In the genomic region with DNA sequence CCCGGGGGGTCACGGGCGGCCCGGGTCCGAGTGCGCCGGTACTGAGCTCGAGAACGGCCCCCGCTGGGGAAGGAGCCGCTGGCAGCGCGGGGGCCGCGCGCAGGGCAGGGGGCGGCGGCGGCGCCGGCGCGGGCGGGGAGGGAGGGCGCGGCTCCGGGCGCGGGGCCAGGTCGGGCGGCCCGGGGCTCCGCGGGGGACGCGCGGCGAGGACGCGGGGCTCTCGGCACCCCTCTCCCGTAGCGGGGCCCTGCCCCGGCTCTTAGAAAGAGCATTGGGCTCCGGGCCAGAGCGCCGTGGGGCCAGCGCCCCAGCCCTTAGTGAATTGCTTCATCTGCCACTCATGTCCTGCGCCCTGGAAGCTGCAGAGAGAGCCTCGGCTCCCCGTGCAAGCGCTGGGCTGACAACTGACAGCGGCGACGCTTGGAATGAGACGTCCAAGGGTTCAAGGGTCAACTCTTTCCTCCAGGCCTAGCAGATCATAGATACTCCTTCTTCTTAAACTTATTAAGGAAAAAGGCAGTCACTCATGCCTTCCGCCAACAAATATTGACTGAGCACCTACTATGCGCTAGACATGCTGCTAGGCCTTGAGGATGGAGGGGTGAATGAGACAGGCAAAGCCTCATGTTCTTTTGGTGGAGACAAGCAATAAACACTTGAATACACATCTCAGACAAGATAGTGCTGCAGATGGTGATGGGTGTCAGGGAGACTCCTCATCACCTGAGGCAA, we compare ENCODE assay signal across 9 cellular contexts.
DNase-seq lines count a peak whose midpoint lies in the region; ATAC-seq, FAIRE-seq and TF ChIP-seq lines count a peak whose summit lies in the region.
"Had no signal": no experiment of that assay in that cellular context is flagged by ENCODE, and none has a peak within 500 bp of the region (broad histone marks: within the 10 kb centered on the region; RNA-seq: fewer than 3 reads in every experiment).

No MANE protein-coding gene starts in this region.

- peak overlapping the region; percentile 92 for H3K4ac ChIP-seq in mesendoderm (ENCODE audit: low read depth, low read length)

- H3K36me3 Mint-ChIP-seq in activated T-cell treated with anti-CD3 and anti-CD28 coated beads, Interleukin-2, amount 50 U/mL, for 24 hours (ENCODE audit: low read depth): no peaks in the 10 kb centered on the region

- H3K23ac ChIP-seq in mesendoderm (ENCODE audit: low read length): no peak overlapping the region

- no peaks in the 10 kb centered on the region for H3K79me2 ChIP-seq in mesendoderm (ENCODE audit: control insufficient read depth, insufficient read depth, low read length)

- no peaks in the 10 kb centered on the region for H3K9me3 Mint-ChIP-seq in activated T-cell treated with anti-CD3 and anti-CD28 coated beads, Interleukin-2, amount 50 U/mL, for 24 hours

- H3K4me3 ChIP-seq in mesendoderm (ENCODE audit: low read length): no peak overlapping the region
- H3K4me3 ChIP-seq in transverse colon: peak overlapping the region in 3 of 4 donors; percentile 46 to 53 (median 52)
- H3K4me3 ChIP-seq: GM12878 had no signal

- H3K4me1 ChIP-seq in mesendoderm (ENCODE audit: control insufficient read depth, low read depth, low read length): peaks cover 8% of the 10 kb centered on the region
- peaks cover 0 to 15% (median 12%) of the 10 kb centered on the region in 4 donors for H3K4me1 ChIP-seq in transverse colon

- no peak for ATAC-seq in HG03135 (IDR thresholded peaks at IDR 0.05; ENCODE audit: unreplicated experiment)
- no peak for ATAC-seq in HG02759 (IDR thresholded peaks at IDR 0.05; ENCODE audit: unreplicated experiment)

- in situ Hi-C loops in transverse colon (cut with MboI; ENCODE audit: low pct_ligation_motif_present in 1 of 4, low pct_unique_long_range_greater_than_20kb in 1 of 4, low sequenced_read_pairs in 3 of 4): loop anchor here in 1 of 4 donors (10.0 kb wide), 1 partner anchor 58 kb away; no protein-coding TSS in a partner anchor

- whole genome bisulfite sequencing in mesendoderm (ENCODE audit: extremely low coverage, insufficient coverage, low lambda C conversion rate): no CpG with 5 or more reads among the region's 58 CpGs
- WGBS in transverse colon (ENCODE audit: low coverage in 1 of 2), 2 donors: 20% methylated on average over 10 of the region's 58 CpGs; no CpG with 5 or more reads in 1 of the 2 donors

- TF ChIP-seq CTCF in transverse colon (IDR thresholded peaks at IDR 0.05): no peak

- peak overlapping the region; percentile 35 for H3K4me3 Mint-ChIP-seq in activated T-cell treated with anti-CD3 and anti-CD28 coated beads, Interleukin-2, amount 50 U/mL, for 24 hours

- H4K8ac ChIP-seq in mesendoderm (ENCODE audit: low read depth, low read length): no peak overlapping the region

- H2BK5ac ChIP-seq in mesendoderm (ENCODE audit: low read length): peak overlapping the region; percentile 36

- intact Hi-C loops in transverse colon (cut with DNase I; ENCODE audit: low total_unique reads): no loop called here

- peaks cover 3% of the 10 kb centered on the region for H3K4me1 Mint-ChIP-seq in activated T-cell treated with anti-CD3 and anti-CD28 coated beads, Interleukin-2, amount 50 U/mL, for 24 hours (ENCODE audit: low read depth)

- no peak for DNase-seq in activated T-cell treated with anti-CD3 and anti-CD28 coated beads, Interleukin-2, amount 50 U/mL, for 24 hours
- no peak for DNase-seq in activated T-cell treated with anti-CD3 and anti-CD28 coated beads, Interleukin-2, amount 50 U/mL, for 1 hour
- DNase-seq in RCC 7860 (ENCODE audit: low spot score) (peak; percentile 59), epithelial cell of prostate (ENCODE audit: low read depth, low spot score) (no peak), mesendoderm (peak; percentile 96), transverse colon (peak; percentile 77)

- peak overlapping the region; percentile 84 for H2BK120ac ChIP-seq in mesendoderm (ENCODE audit: low read depth, low read length)

- H3K27ac Mint-ChIP-seq in activated T-cell treated with anti-CD3 and anti-CD28 coated beads, Interleukin-2, amount 50 U/mL, for 24 hours: no peak overlapping the region

- peak overlapping the region; percentile 79 for H3K56ac ChIP-seq in mesendoderm (ENCODE audit: low read length)

- TF ChIP-seq POLR2A in transverse colon (IDR thresholded peaks at IDR 0.05): no peak

- no peaks in the 10 kb centered on the region for H3K9me3 ChIP-seq in transverse colon

- no peak for TF ChIP-seq EP300 in transverse colon (IDR thresholded peaks at IDR 0.05; ENCODE audit: low read depth)

- no peaks in the 10 kb centered on the region for H3K36me3 ChIP-seq in mesendoderm (ENCODE audit: control insufficient read depth, insufficient read depth, low read length)
- no peaks in the 10 kb centered on the region for H3K36me3 ChIP-seq in transverse colon

- no peak overlapping the region for H2AK5ac ChIP-seq in mesendoderm (ENCODE audit: low read length)

- H2BK15ac ChIP-seq in mesendoderm (replicated peaks; ENCODE audit: low read depth): no peak overlapping the region

- H3K27me3 Mint-ChIP-seq in activated T-cell treated with anti-CD3 and anti-CD28 coated beads, Interleukin-2, amount 50 U/mL, for 24 hours: peaks cover 50% of the 10 kb centered on the region

- no peaks in the 10 kb centered on the region for H3K27me3 ChIP-seq in mesendoderm (ENCODE audit: insufficient read depth, low read length, poor library complexity)
- no peaks in the 10 kb centered on the region for H3K27me3 ChIP-seq in transverse colon

- H3K27ac ChIP-seq in epithelial cell of prostate (peak overlapping the region; percentile 73), mesendoderm (ENCODE audit: low read depth, low read length) (peak overlapping the region; percentile 55), transverse colon (peak overlapping the region; percentile 87 to 90 (median 88))

- peak overlapping the region; percentile 51 for H3K4me2 ChIP-seq in mesendoderm (ENCODE audit: low read length)

- no peaks in the 10 kb centered on the region for H3K79me1 ChIP-seq in mesendoderm (ENCODE audit: low read length)

- peak overlapping the region; percentile 94 for H3K18ac ChIP-seq in mesendoderm (ENCODE audit: low read length)

- no peak for FAIRE-seq in RCC 7860 (lab: Jason Lieb, UNC)
- FAIRE-seq: GM12878 had no signal

- H3K9ac ChIP-seq in mesendoderm (ENCODE audit: low read length): peak overlapping the region; percentile 57

- no peak overlapping the region for H4K5ac ChIP-seq in mesendoderm (ENCODE audit: low read length)

Comparison
In these comparisons a context has a peak if more than half of its experiments do, and no peak if none do; other contexts are left out.
1. DNase-seq: peak in RCC 7860 (single experiment), mesendoderm (single experiment) and transverse colon (single experiment); none in activated T-cell treated with anti-CD3 and anti-CD28 coated beads, Interleukin-2, amount 50 U/mL, for 24 hours (single experiment), activated T-cell treated with anti-CD3 and anti-CD28 coated beads, Interleukin-2, amount 50 U/mL, for 1 hour (single experiment) and epithelial cell of prostate (single experiment).
2. Peak in every context shown above with its lines, with median percentiles within 50 percentile points of each other: H3K27ac ChIP-seq.